Comparison of ENCODE assay signal across 1 cellular context in the genomic region with DNA sequence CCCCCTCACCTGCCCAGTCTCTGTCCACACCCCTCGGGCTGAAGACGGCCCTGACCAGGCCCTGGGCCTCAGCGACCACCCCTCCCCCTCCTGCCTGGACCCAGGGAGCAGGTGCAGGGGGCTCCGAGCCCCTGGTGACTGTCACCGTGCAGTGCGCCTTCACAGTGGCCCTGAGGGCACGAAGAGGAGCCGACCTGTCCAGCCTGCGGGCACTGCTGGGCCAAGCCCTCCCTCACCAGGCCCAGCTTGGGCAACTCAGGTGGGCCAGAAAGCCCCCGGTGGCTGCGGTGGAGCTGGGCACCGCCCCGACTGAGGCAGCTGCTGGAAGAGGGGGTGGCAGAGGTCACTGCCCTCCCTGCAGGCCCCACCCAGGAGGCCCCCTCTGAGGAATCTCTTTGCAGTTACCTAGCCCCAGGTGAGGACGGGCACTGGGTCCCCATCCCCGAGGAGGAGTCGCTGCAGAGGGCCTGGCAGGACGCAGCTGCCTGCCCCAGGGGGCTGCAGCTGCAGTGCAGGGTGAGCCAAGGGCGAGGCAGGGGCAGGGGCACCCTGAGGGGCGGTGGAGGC.
TF ChIP-seq lines count a peak whose summit lies in the region.

No MANE protein-coding gene starts in this region.

TF ChIP-seq in IMR-90, 13 proteins besides CTCF, POLR2A, EP300 and RAD21:
- TF ChIP-seq CEBPB (IDR thresholded peaks at IDR 0.05; ENCODE audit: low read depth, low read length) (no peak), BHLHE40 (IDR thresholded peaks at IDR 0.05; ENCODE audit: low read depth, low read length) (no peak), CHD1 (IDR thresholded peaks at IDR 0.05; ENCODE audit: low read depth, low read length) (no peak), MXI1 (IDR thresholded peaks at IDR 0.05; ENCODE audit: borderline replicate concordance, low read depth, low read length) (no peak), RFX5 (IDR thresholded peaks at IDR 0.05; ENCODE audit: low read depth, low read length) (no peak), MAZ (IDR thresholded peaks at IDR 0.05; ENCODE audit: borderline replicate concordance, low read depth, low read length) (no peak), NFE2L2 (IDR thresholded peaks at IDR 0.05; ENCODE audit: low read depth, low read length) (no peak), SMC3 (IDR thresholded peaks at IDR 0.05; ENCODE audit: low read depth, low read length) (no peak), RCOR1 (IDR thresholded peaks at IDR 0.05; ENCODE audit: insufficient replicate concordance, low read length) (no peak), MAFK (IDR thresholded peaks at IDR 0.05; ENCODE audit: low read depth, low read length) (no peak), FOS (IDR thresholded peaks at IDR 0.05; ENCODE audit: low read depth, low read length) (no peak)
- TF ChIP-seq, protein P1, sequence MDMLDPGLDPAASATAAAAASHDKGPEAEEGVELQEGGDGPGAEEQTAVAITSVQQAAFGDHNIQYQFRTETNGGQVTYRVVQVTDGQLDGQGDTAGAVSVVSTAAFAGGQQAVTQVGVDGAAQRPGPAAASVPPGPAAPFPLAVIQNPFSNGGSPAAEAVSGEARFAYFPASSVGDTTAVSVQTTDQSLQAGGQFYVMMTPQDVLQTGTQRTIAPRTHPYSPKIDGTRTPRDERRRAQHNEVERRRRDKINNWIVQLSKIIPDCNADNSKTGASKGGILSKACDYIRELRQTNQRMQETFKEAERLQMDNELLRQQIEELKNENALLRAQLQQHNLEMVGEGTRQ (IDR thresholded peaks at IDR 0.05; ENCODE audit: low read depth, low read length): no peak
- TF ChIP-seq, protein P2, sequence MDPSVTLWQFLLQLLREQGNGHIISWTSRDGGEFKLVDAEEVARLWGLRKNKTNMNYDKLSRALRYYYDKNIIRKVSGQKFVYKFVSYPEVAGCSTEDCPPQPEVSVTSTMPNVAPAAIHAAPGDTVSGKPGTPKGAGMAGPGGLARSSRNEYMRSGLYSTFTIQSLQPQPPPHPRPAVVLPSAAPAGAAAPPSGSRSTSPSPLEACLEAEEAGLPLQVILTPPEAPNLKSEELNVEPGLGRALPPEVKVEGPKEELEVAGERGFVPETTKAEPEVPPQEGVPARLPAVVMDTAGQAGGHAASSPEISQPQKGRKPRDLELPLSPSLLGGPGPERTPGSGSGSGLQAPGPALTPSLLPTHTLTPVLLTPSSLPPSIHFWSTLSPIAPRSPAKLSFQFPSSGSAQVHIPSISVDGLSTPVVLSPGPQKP (IDR thresholded peaks at IDR 0.05; ENCODE audit: borderline replicate concordance, low read depth, low read length): no peak
